Comparison of ENCODE assay signal across 9 cellular contexts in genomic region chr11:18383388-18384156, GRCh38. TPM values are rescaled to one million over a fixed set of nuclear protein-coding genes. Genes with fewer than 3 reads are reported as not detected.
DNase-seq lines count a peak whose midpoint lies in the region; ATAC-seq and TF ChIP-seq lines count a peak whose summit lies in the region.
"Had no signal": no experiment of that assay in that cellular context is flagged by ENCODE, and none has a peak within 500 bp of the region (broad histone marks: within the 10 kb centered on the region; RNA-seq: fewer than 3 reads in every experiment).

No MANE protein-coding gene starts in this region.

- H3K4me1 Mint-ChIP-seq in activated T-helper 1 cell treated with anti-CD3 and anti-CD28 coated beads, Interleukin-12 subunit alpha, Interleukin-12 subunit beta, Interleukin-2, Interleukin-4 antibody, amounts not matched to agents 30 ng/mL and 10 ng/mL and 1 ng/mL, durations not matched to agents 14 hours and 24 hours and 36 hours (ENCODE audit: low read depth), result peaks cover 38% of the 10 kb centered on the region

- H3K4me3 ChIP-seq in AG10803 (ENCODE audit: low read length) (peak overlapping the region; percentile 35), fibroblast of lung (replicated peaks in 1 of 4; ENCODE audit: control extremely low read depth in 1 of 4, insufficient read depth in 1 of 4, low read depth in 3 of 4, low read length in 4 of 4) (peak overlapping the region in 1 of 4 experiments; percentile 19), thoracic aorta (peak overlapping the region; percentile 22)

- H3K9me3 Mint-ChIP-seq in activated T-helper 1 cell treated with anti-CD3 and anti-CD28 coated beads, Interleukin-12 subunit alpha, Interleukin-12 subunit beta, Interleukin-2, Interleukin-4 antibody, amounts not matched to agents 30 ng/mL and 10 ng/mL and 1 ng/mL, durations not matched to agents 14 hours and 24 hours and 36 hours, result no peaks in the 10 kb centered on the region

- H3K27me3 ChIP-seq in fibroblast of lung (ENCODE audit: control insufficient read depth, insufficient read depth, low read length) (no peaks in the 10 kb centered on the region), thoracic aorta (replicated peaks; ENCODE audit: insufficient read depth) (no peaks in the 10 kb centered on the region)

- peaks cover 21% of the 10 kb centered on the region for H3K4me1 ChIP-seq in fibroblast of lung (ENCODE audit: control insufficient read depth, extremely low read depth, insufficient read depth, low read length)
- peaks cover 25 to 32% of the 10 kb centered on the region in 2 donors for H3K4me1 ChIP-seq in thoracic aorta (ENCODE audit: control insufficient read depth in 1 of 2, low read depth in 2 of 2)

- peak overlapping the region; percentile 99 for H3K27ac Mint-ChIP-seq in activated T-helper 1 cell treated with anti-CD3 and anti-CD28 coated beads, Interleukin-12 subunit alpha, Interleukin-12 subunit beta, Interleukin-2, Interleukin-4 antibody, amounts not matched to agents 30 ng/mL and 10 ng/mL and 1 ng/mL, durations not matched to agents 14 hours and 24 hours and 36 hours

- DNase-seq in AG10803 (ENCODE audit: low read depth) (peak; percentile 99), OCI-M1 (lab: John Stamatoyannopoulos, UW) (peak; percentile 45), fibroblast of lung (ENCODE audit: low read depth in 2 of 2) (peak; percentile 98), nucleus accumbens (lab: John Stamatoyannopoulos, UW) (peak in 44 of 56 donors; percentile 4 to 75 (median 28)), thoracic aorta (ENCODE audit: low spot score) (peak; percentile 90)
- DNase-seq in activated T-helper 1 cell treated with anti-CD3 and anti-CD28 coated beads, Interleukin-12 subunit alpha, Interleukin-12 subunit beta, Interleukin-2, Interleukin-4 antibody, amounts not matched to agents 30 ng/mL and 10 ng/mL and 1 ng/mL, durations not matched to agents 14 hours and 24 hours and 36 hours (ENCODE audit: low spot score), result peak; percentile 53

- H3K36me3 Mint-ChIP-seq in activated T-helper 1 cell treated with anti-CD3 and anti-CD28 coated beads, Interleukin-12 subunit alpha, Interleukin-12 subunit beta, Interleukin-2, Interleukin-4 antibody, amounts not matched to agents 30 ng/mL and 10 ng/mL and 1 ng/mL, durations not matched to agents 14 hours and 24 hours and 36 hours (ENCODE audit: low read depth), result no peaks in the 10 kb centered on the region

- H3K4me3 Mint-ChIP-seq in activated T-helper 1 cell treated with anti-CD3 and anti-CD28 coated beads, Interleukin-12 subunit alpha, Interleukin-12 subunit beta, Interleukin-2, Interleukin-4 antibody, amounts not matched to agents 30 ng/mL and 10 ng/mL and 1 ng/mL, durations not matched to agents 14 hours and 24 hours and 36 hours, result peak overlapping the region; percentile 59

- H3K9ac ChIP-seq in fibroblast of lung (ENCODE audit: insufficient read depth, low read length), result peak overlapping the region; percentile 44

- H2AFZ ChIP-seq in fibroblast of lung (ENCODE audit: low read length), result peak overlapping the region; percentile 88

- no peaks in the 10 kb centered on the region for H3K9me3 ChIP-seq in fibroblast of lung (ENCODE audit: control insufficient read depth, insufficient read depth, low read depth, low read length)
- no peaks in the 10 kb centered on the region for H3K9me3 ChIP-seq in thoracic aorta

- TF ChIP-seq CTCF in AG10803 (conservative IDR thresholded peaks at IDR 0.05; ENCODE audit: low read length) (no peak), fibroblast of lung (conservative IDR thresholded peaks at IDR 0.05 in 1 of 2, IDR thresholded peaks at IDR 0.05 in 1 of 2; ENCODE audit: low read depth in 1 of 2, low read length in 2 of 2) (no peak), thoracic aorta (IDR thresholded peaks at IDR 0.05) (no peak)

- no peaks in the 10 kb centered on the region for H3K79me2 ChIP-seq in fibroblast of lung (ENCODE audit: control insufficient read depth, insufficient read depth, low read length)

- peak overlapping the region; percentile 77 for H3K4me2 ChIP-seq in fibroblast of lung (ENCODE audit: extremely low read depth, insufficient read depth, low read length)

- H3K27me3 Mint-ChIP-seq in activated T-helper 1 cell treated with anti-CD3 and anti-CD28 coated beads, Interleukin-12 subunit alpha, Interleukin-12 subunit beta, Interleukin-2, Interleukin-4 antibody, amounts not matched to agents 30 ng/mL and 10 ng/mL and 1 ng/mL, durations not matched to agents 14 hours and 24 hours and 36 hours (ENCODE audit: insufficient read depth), result no peaks in the 10 kb centered on the region

- H3K27ac ChIP-seq in fibroblast of lung (ENCODE audit: insufficient read depth, low read length) (peak overlapping the region; percentile 91), thoracic aorta (peak overlapping the region; percentile 93 to 97)

- H3K36me3 ChIP-seq in fibroblast of lung (ENCODE audit: control insufficient read depth, insufficient read depth, low read length), result no peaks in the 10 kb centered on the region
- H3K36me3 ChIP-seq in thoracic aorta, result no peaks in the 10 kb centered on the region

- intact Hi-C loops in activated T-helper 1 cell treated with anti-CD3 and anti-CD28 coated beads, Interleukin-12 subunit alpha, Interleukin-12 subunit beta, Interleukin-2, Interleukin-4 antibody, amounts not matched to agents 30 ng/mL and 10 ng/mL and 1 ng/mL, durations not matched to agents 14 hours and 24 hours and 36 hours (cut with micrococcal nuclease), result loop anchor here (1.0 to 5.0 kb wide), 10 partner anchors 11 to 371 kb away; partner anchors contain the start of genes GTF2H1, HPS5, LDHA and SAAL1

- no peaks in the 10 kb centered on the region for H4K20me1 ChIP-seq in fibroblast of lung (ENCODE audit: control insufficient read depth, extremely low read depth, insufficient read depth, low read length)

- peak; percentile 82 for ATAC-seq in GM18870 (IDR thresholded peaks at IDR 0.05; ENCODE audit: unreplicated experiment)
- ATAC-seq in HG03064 (IDR thresholded peaks at IDR 0.05; ENCODE audit: low read depth, unreplicated experiment), result peak; percentile 80
- peak; percentile 99 for ATAC-seq in thoracic aorta (ENCODE audit: insufficient number of reproducible peaks, low FRiP score, low read depth)

RNA-seq across cellular contexts. Expression of gene LDHA, which starts 10.8 kb away (rescaled TPM):
- 1,448 and 1,455 TPM in 2 replicates for total RNA-seq in activated T-helper 1 cell treated with anti-CD3 and anti-CD28 coated beads, Interleukin-12 subunit alpha, Interleukin-12 subunit beta, Interleukin-2, Interleukin-4 antibody, amounts not matched to agents 30 ng/mL and 10 ng/mL and 1 ng/mL, durations not matched to agents 14 hours and 24 hours and 36 hours
- total RNA-seq in fibroblast of lung (202 and 309 TPM in 2 replicates), thoracic aorta (100 to 1,000 TPM; 495 to 814 TPM)
- 1,113 and 1,626 TPM in 2 replicates for polyA plus RNA-seq in fibroblast of lung
- 826 and 1,155 TPM in 2 replicates for polyA plus RNA-seq in fibroblast of lung (2012)
- polyA minus RNA-seq in fibroblast of lung (ENCODE audit: low replicate concordance), result 164 and 294 TPM in 2 replicates

RNA-seq across cellular contexts. Expression of gene LDHC, which starts 28.5 kb away (rescaled TPM):
- total RNA-seq in activated T-helper 1 cell treated with anti-CD3 and anti-CD28 coated beads, Interleukin-12 subunit alpha, Interleukin-12 subunit beta, Interleukin-2, Interleukin-4 antibody, amounts not matched to agents 30 ng/mL and 10 ng/mL and 1 ng/mL, durations not matched to agents 14 hours and 24 hours and 36 hours, result not detected in 2 replicates
- total RNA-seq in fibroblast of lung (not detected in 2 replicates), thoracic aorta (not detected)
- 0.08 and 1.9 TPM in 2 replicates for polyA plus RNA-seq in fibroblast of lung
- polyA plus RNA-seq in fibroblast of lung (2012), result 0.12 and 0.96 TPM in 2 replicates
- not detected in 2 replicates for polyA minus RNA-seq in fibroblast of lung (ENCODE audit: low replicate concordance)
- total RNA-seq: T-helper 2 cell treated with Interferon-gamma antibody and Interleukin-4, amounts not matched to agents 100 ng/mL and 5 ng/mL, for 36 hours had no signal

Comparison
In these comparisons a context has a peak if more than half of its experiments do, and no peak if none do; other contexts are left out.
1. DNase-seq: peak in every context shown above with its lines; median percentile 99 in AG10803; 98 in fibroblast of lung; 90 in thoracic aorta; 53 in activated T-helper 1 cell treated with anti-CD3 and anti-CD28 coated beads, Interleukin-12 subunit alpha, Interleukin-12 subunit beta, Interleukin-2, Interleukin-4 antibody, amounts not matched to agents 30 ng/mL and 10 ng/mL and 1 ng/mL, durations not matched to agents 14 hours and 24 hours and 36 hours; 45 in OCI-M1; 28 in nucleus accumbens.